In genomic region chr3:16060358-16060852, GRCh38 we compare ENCODE assay signal across 8 cellular contexts.
DNase-seq lines count a peak whose midpoint lies in the region; ATAC-seq and TF ChIP-seq lines count a peak whose summit lies in the region.

No MANE protein-coding gene starts in this region.

- H3K4ac ChIP-seq in mesendoderm (ENCODE audit: low read depth, low read length), result no peak overlapping the region

- no peak overlapping the region for H4K5ac ChIP-seq in mesendoderm (ENCODE audit: low read length)

- no peak overlapping the region for H3K18ac ChIP-seq in mesendoderm (ENCODE audit: low read length)

- ATAC-seq in GM19397 (IDR thresholded peaks at IDR 0.05; ENCODE audit: unreplicated experiment) (no peak), GM19328 (IDR thresholded peaks at IDR 0.05; ENCODE audit: unreplicated experiment) (no peak)

- H3K9ac ChIP-seq in mesendoderm (ENCODE audit: low read length), result no peak overlapping the region

- H2BK15ac ChIP-seq in mesendoderm (replicated peaks; ENCODE audit: low read depth), result no peak overlapping the region

- no peaks in the 10 kb centered on the region for H3K9me3 ChIP-seq in MG63

- H3K56ac ChIP-seq in mesendoderm (ENCODE audit: low read length), result no peak overlapping the region

- no peak overlapping the region for H2BK120ac ChIP-seq in mesendoderm (ENCODE audit: low read depth, low read length)

- no peaks in the 10 kb centered on the region for H3K79me2 ChIP-seq in mesendoderm (ENCODE audit: control insufficient read depth, insufficient read depth, low read length)

- H3K4me3 ChIP-seq in MG63, result no peak overlapping the region
- H3K4me3 ChIP-seq in mesendoderm (ENCODE audit: low read length), result no peak overlapping the region

- no peak overlapping the region for H2AK5ac ChIP-seq in mesendoderm (ENCODE audit: low read length)

- H3K27ac ChIP-seq in 22Rv1, result no peak overlapping the region
- H3K27ac ChIP-seq in mesendoderm (ENCODE audit: low read depth, low read length), result no peak overlapping the region

- H3K4me3 Mint-ChIP-seq in activated CD4-positive, alpha-beta T cell treated with anti-CD3 and anti-CD28 coated beads, Interleukin-2, amount 10 ng/mL, durations not matched to agents 24 days and 14 days, result no peak overlapping the region

- H3K4me1 Mint-ChIP-seq in activated CD4-positive, alpha-beta T cell treated with anti-CD3 and anti-CD28 coated beads, Interleukin-2, amount 10 ng/mL, durations not matched to agents 24 days and 14 days, result peaks cover 1% of the 10 kb centered on the region

- H4K8ac ChIP-seq in mesendoderm (ENCODE audit: low read depth, low read length), result no peak overlapping the region

- no peaks in the 10 kb centered on the region for H3K36me3 Mint-ChIP-seq in activated CD4-positive, alpha-beta T cell treated with anti-CD3 and anti-CD28 coated beads, Interleukin-2, amount 10 ng/mL, durations not matched to agents 24 days and 14 days (ENCODE audit: low read depth)

- H3K9me3 Mint-ChIP-seq in activated CD4-positive, alpha-beta T cell treated with anti-CD3 and anti-CD28 coated beads, Interleukin-2, amount 10 ng/mL, durations not matched to agents 24 days and 14 days, result peaks cover 3% of the 10 kb centered on the region

- H3K27me3 Mint-ChIP-seq in activated CD4-positive, alpha-beta T cell treated with anti-CD3 and anti-CD28 coated beads, Interleukin-2, amount 10 ng/mL, durations not matched to agents 24 days and 14 days, result peaks cover 7% of the 10 kb centered on the region

- H3K36me3 ChIP-seq in MG63, result no peaks in the 10 kb centered on the region
- no peaks in the 10 kb centered on the region for H3K36me3 ChIP-seq in mesendoderm (ENCODE audit: control insufficient read depth, insufficient read depth, low read length)

- no peak overlapping the region for H3K27ac Mint-ChIP-seq in activated CD4-positive, alpha-beta T cell treated with anti-CD3 and anti-CD28 coated beads, Interleukin-2, amount 10 ng/mL, durations not matched to agents 24 days and 14 days

- no peak overlapping the region for H2BK5ac ChIP-seq in mesendoderm (ENCODE audit: low read length)

- no peaks in the 10 kb centered on the region for H3K79me1 ChIP-seq in mesendoderm (ENCODE audit: low read length)

- DNase-seq in MG63, result peak; percentile 87
- peak; percentile 68 for DNase-seq in epidermal melanocyte (ENCODE audit: insufficient read length, low spot score)
- DNase-seq in mesendoderm, result peak; percentile 97
- no peak for DNase-seq in NCI-H2227 treated with DMSO at 0.1 percent for 48 hours (lab: John Stamatoyannopoulos, UW)
- no peak for DNase-seq in activated CD4-positive, alpha-beta T cell treated with anti-CD3 and anti-CD28 coated beads, Interleukin-2, amount 10 ng/mL, durations not matched to agents 24 days and 14 days

- TF ChIP-seq CTCF in 22Rv1 (IDR thresholded peaks at IDR 0.05), result 0 out of 2 replicates have a peak, but pooled peaks have one; percentile 15

- intact Hi-C loops in activated CD4-positive, alpha-beta T cell treated with anti-CD3 and anti-CD28 coated beads, Interleukin-2, amount 10 ng/mL, durations not matched to agents 24 days and 14 days (cut with micrococcal nuclease), result no loop called here

- no peak overlapping the region for H3K4me2 ChIP-seq in mesendoderm (ENCODE audit: low read length)

- no peak overlapping the region for H3K23ac ChIP-seq in mesendoderm (ENCODE audit: low read length)

- no CpG with 5 or more reads among the region's 4 CpGs for WGBS in mesendoderm (ENCODE audit: extremely low coverage, insufficient coverage, low lambda C conversion rate)

- H3K4me1 ChIP-seq in mesendoderm (ENCODE audit: control insufficient read depth, low read depth, low read length), result no peaks in the 10 kb centered on the region

- no peaks in the 10 kb centered on the region for H3K27me3 ChIP-seq in MG63
- H3K27me3 ChIP-seq in mesendoderm (ENCODE audit: insufficient read depth, low read length, poor library complexity), result no peaks in the 10 kb centered on the region

Comparison
In these comparisons a context has a peak if more than half of its experiments do, and no peak if none do; other contexts are left out.
1. DNase-seq: peak in MG63 (single experiment), epidermal melanocyte (single experiment) and mesendoderm (single experiment); none in NCI-H2227 treated with DMSO at 0.1 percent for 48 hours (single experiment) and activated CD4-positive, alpha-beta T cell treated with anti-CD3 and anti-CD28 coated beads, Interleukin-2, amount 10 ng/mL, durations not matched to agents 24 days and 14 days (single experiment).